ENCODE assay signal across 11 cellular contexts in genomic region chr10:33901166-33901565, GRCh38.
A peak's percentile ranks its signal among the peaks of the same experiment; 100 is the strongest.
DNase-seq lines count a peak whose midpoint lies in the region; ATAC-seq and TF ChIP-seq lines count a peak whose summit lies in the region.
"Had no signal": no experiment of that assay in that cellular context is flagged by ENCODE, and none has a peak within 500 bp of the region (broad histone marks: within the 10 kb centered on the region; RNA-seq: fewer than 3 reads in every experiment).

No MANE protein-coding gene starts in this region.

- TF ChIP-seq CTCF in AG09319 (IDR thresholded peaks at IDR 0.05; ENCODE audit: low read depth, low read length) = no peak

- ATAC-seq in SK-N-SH treated with all-trans-retinoic acid at 6 μM for 48 hours (peak; percentile 68), HG02642 (IDR thresholded peaks at IDR 0.05; ENCODE audit: poor library complexity, unreplicated experiment) (no peak)
- ATAC-seq: activated CD8-positive, alpha-beta memory T cell treated with anti-CD3 and anti-CD28 coated beads, Interleukin-2, amount 10 ng/mL, durations not matched to agents 7 days and 5 days had no signal

- DNase-seq in AG09319 (ENCODE audit: extremely low read depth, low read depth) = peak; percentile 67
- DNase-seq in fibroblast of gingiva (ENCODE audit: low read depth) = peak; percentile 93
- DNase-seq in non-pigmented ciliary epithelial cell (ENCODE audit: low read depth) = peak; percentile 31
- DNase-seq in activated CD4-positive, alpha-beta T cell treated with anti-CD3 and anti-CD28 coated beads, Interleukin-2, amount 50 U/mL, for 1 hour = no peak
- DNase-seq in HK-2 (ENCODE audit: unreplicated experiment) = no peak
- no peak for DNase-seq in stimulated activated CD4-positive, alpha-beta T cell treated with anti-CD3 and anti-CD28 coated beads, Interleukin-15, amount 100 ng/mL, for 24 hours
- DNase-seq: activated CD8-positive, alpha-beta memory T cell treated with anti-CD3 and anti-CD28 coated beads, Interleukin-2, amount 10 ng/mL, durations not matched to agents 7 days and 5 days; nucleus accumbens; stimulated activated CD4-positive, alpha-beta T cell treated with anti-CD3 and anti-CD28 coated beads, Interleukin-4, amount 100 ng/mL, for 24 hours had no signal

TF ChIP-seq in SK-N-SH treated with all-trans-retinoic acid at 6 μM for 48 hours, 23 proteins besides CTCF, POLR2A, EP300 and RAD21:
- TF ChIP-seq TOX (CRISPR knock-in tag; IDR thresholded peaks at IDR 0.05; ENCODE audit: borderline replicate concordance) = no peak
- peak; percentile 74 for TF ChIP-seq ISL1 (CRISPR knock-in tag; IDR thresholded peaks at IDR 0.05)

Comparison
In these comparisons a context has a peak if more than half of its experiments do, and no peak if none do; other contexts are left out.
1. DNase-seq: peak in AG09319 (single experiment), fibroblast of gingiva (single experiment) and non-pigmented ciliary epithelial cell (single experiment); none in activated CD4-positive, alpha-beta T cell treated with anti-CD3 and anti-CD28 coated beads, Interleukin-2, amount 50 U/mL, for 1 hour (single experiment), HK-2 (single experiment) and stimulated activated CD4-positive, alpha-beta T cell treated with anti-CD3 and anti-CD28 coated beads, Interleukin-15, amount 100 ng/mL, for 24 hours (single experiment).